2 cellular contexts compared by ENCODE assay signal in the genomic region with DNA sequence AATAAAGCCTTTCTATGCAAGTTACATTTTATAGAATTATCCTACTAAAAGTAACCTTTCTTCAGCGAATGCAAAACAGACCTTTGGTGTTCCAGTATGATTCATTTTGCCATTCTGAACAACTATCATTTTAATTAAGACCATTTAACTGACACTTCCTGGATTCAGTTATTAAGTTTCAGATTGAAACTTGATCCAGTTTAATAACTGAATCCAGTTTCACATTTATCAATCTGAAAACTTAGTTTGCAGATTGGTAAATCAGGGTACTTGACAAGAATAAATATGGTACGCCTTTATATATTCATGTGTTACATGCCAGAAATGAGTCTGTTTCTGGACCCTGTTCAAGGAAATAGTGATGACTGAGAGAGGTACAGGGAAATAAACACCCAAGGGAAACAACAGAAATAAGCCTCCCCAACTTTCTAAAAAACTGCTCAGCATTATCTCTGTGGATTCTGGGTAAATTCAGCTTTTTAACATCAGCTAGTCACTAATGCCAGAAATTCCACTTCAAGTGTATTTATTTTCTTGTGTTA.
TF ChIP-seq lines count a peak whose summit lies in the region.

No MANE protein-coding gene starts in this region.

TF ChIP-seq in liver, 16 proteins besides CTCF, POLR2A, EP300 and RAD21:
- no peak for TF ChIP-seq REST (IDR thresholded peaks at IDR 0.05)
- no peak for TF ChIP-seq EGR1 (IDR thresholded peaks at IDR 0.05; ENCODE audit: low read depth in 2 of 2)
- TF ChIP-seq HNF4A (conservative IDR thresholded peaks at IDR 0.05): no peak
- no peak for TF ChIP-seq SP1 (IDR thresholded peaks at IDR 0.05)
- TF ChIP-seq RXRA (IDR thresholded peaks at IDR 0.05): no peak
- TF ChIP-seq YY1 (IDR thresholded peaks at IDR 0.05): no peak
- TF ChIP-seq, protein P1, sequence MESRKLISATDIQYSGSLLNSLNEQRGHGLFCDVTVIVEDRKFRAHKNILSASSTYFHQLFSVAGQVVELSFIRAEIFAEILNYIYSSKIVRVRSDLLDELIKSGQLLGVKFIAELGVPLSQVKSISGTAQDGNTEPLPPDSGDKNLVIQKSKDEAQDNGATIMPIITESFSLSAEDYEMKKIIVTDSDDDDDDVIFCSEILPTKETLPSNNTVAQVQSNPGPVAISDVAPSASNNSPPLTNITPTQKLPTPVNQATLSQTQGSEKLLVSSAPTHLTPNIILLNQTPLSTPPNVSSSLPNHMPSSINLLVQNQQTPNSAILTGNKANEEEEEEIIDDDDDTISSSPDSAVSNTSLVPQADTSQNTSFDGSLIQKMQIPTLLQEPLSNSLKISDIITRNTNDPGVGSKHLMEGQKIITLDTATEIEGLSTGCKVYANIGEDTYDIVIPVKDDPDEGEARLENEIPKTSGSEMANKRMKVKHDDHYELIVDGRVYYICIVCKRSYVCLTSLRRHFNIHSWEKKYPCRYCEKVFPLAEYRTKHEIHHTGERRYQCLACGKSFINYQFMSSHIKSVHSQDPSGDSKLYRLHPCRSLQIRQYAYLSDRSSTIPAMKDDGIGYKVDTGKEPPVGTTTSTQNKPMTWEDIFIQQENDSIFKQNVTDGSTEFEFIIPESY (IDR thresholded peaks at IDR 0.05): no peak
- no peak for TF ChIP-seq JUND (IDR thresholded peaks at IDR 0.05)
- TF ChIP-seq NR2F2 (IDR thresholded peaks at IDR 0.05): no peak
- TF ChIP-seq FOXA2 (IDR thresholded peaks at IDR 0.05): no peak
- no peak for TF ChIP-seq FOXA1 (IDR thresholded peaks at IDR 0.05)
- no peak for TF ChIP-seq TAF1 (conservative IDR thresholded peaks at IDR 0.05)
- no peak for TF ChIP-seq MAX (IDR thresholded peaks at IDR 0.05)
- TF ChIP-seq HNF4G (IDR thresholded peaks at IDR 0.05): no peak

TF ChIP-seq in HepG2, 621 proteins besides CTCF, POLR2A, EP300 and RAD21:
- TF ChIP-seq, protein P2, sequence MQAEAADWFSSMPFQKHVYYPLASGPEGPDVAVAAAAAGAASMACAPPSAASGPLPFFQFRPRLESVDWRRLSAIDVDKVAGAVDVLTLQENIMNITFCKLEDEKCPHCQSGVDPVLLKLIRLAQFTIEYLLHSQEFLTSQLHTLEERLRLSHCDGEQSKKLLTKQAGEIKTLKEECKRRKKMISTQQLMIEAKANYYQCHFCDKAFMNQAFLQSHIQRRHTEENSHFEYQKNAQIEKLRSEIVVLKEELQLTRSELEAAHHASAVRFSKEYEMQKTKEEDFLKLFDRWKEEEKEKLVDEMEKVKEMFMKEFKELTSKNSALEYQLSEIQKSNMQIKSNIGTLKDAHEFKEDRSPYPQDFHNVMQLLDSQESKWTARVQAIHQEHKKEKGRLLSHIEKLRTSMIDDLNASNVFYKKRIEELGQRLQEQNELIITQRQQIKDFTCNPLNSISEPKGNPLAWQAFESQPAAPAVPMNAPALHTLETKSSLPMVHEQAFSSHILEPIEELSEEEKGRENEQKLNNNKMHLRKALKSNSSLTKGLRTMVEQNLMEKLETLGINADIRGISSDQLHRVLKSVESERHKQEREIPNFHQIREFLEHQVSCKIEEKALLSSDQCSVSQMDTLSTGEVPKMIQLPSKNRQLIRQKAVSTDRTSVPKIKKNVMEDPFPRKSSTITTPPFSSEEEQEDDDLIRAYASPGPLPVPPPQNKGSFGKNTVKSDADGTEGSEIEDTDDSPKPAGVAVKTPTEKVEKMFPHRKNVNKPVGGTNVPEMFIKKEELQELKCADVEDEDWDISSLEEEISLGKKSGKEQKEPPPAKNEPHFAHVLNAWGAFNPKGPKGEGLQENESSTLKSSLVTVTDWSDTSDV (CRISPR knock-in tag; IDR thresholded peaks at IDR 0.05): no peak
- TF ChIP-seq ZNF33A (CRISPR knock-in tag; IDR thresholded peaks at IDR 0.05; ENCODE audit: borderline replicate concordance) (no peak), HOXA9 (CRISPR knock-in tag; IDR thresholded peaks at IDR 0.05; ENCODE audit: borderline replicate concordance) (no peak), SMYD3 (CRISPR knock-in tag; IDR thresholded peaks at IDR 0.05) (no peak), RARA (CRISPR knock-in tag; IDR thresholded peaks at IDR 0.05) (no peak), GABPB1 (CRISPR knock-in tag; IDR thresholded peaks at IDR 0.05) (no peak), GATA4 (IDR thresholded peaks at IDR 0.05; ENCODE audit: borderline replicate concordance, low read depth) (no peak), FOXP1 (IDR thresholded peaks at IDR 0.05) (no peak), FOXP1 (CRISPR knock-in tag; IDR thresholded peaks at IDR 0.05) (no peak), TBX3 (IDR thresholded peaks at IDR 0.05; ENCODE audit: borderline replicate concordance) (no peak)
- TF ChIP-seq, protein P3, sequence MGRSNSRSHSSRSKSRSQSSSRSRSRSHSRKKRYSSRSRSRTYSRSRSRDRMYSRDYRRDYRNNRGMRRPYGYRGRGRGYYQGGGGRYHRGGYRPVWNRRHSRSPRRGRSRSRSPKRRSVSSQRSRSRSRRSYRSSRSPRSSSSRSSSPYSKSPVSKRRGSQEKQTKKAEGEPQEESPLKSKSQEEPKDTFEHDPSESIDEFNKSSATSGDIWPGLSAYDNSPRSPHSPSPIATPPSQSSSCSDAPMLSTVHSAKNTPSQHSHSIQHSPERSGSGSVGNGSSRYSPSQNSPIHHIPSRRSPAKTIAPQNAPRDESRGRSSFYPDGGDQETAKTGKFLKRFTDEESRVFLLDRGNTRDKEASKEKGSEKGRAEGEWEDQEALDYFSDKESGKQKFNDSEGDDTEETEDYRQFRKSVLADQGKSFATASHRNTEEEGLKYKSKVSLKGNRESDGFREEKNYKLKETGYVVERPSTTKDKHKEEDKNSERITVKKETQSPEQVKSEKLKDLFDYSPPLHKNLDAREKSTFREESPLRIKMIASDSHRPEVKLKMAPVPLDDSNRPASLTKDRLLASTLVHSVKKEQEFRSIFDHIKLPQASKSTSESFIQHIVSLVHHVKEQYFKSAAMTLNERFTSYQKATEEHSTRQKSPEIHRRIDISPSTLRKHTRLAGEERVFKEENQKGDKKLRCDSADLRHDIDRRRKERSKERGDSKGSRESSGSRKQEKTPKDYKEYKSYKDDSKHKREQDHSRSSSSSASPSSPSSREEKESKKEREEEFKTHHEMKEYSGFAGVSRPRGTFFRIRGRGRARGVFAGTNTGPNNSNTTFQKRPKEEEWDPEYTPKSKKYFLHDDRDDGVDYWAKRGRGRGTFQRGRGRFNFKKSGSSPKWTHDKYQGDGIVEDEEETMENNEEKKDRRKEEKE (IDR thresholded peaks at IDR 0.05): no peak
- TF ChIP-seq, protein P4, sequence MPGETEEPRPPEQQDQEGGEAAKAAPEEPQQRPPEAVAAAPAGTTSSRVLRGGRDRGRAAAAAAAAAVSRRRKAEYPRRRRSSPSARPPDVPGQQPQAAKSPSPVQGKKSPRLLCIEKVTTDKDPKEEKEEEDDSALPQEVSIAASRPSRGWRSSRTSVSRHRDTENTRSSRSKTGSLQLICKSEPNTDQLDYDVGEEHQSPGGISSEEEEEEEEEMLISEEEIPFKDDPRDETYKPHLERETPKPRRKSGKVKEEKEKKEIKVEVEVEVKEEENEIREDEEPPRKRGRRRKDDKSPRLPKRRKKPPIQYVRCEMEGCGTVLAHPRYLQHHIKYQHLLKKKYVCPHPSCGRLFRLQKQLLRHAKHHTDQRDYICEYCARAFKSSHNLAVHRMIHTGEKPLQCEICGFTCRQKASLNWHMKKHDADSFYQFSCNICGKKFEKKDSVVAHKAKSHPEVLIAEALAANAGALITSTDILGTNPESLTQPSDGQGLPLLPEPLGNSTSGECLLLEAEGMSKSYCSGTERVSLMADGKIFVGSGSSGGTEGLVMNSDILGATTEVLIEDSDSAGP (CRISPR knock-in tag; IDR thresholded peaks at IDR 0.05; ENCODE audit: borderline replicate concordance): no peak
